ENCODE assay signal across 12 cellular contexts in genomic region chr3:56677286-56677685, GRCh38. TPM values are rescaled to one million over a fixed set of nuclear protein-coding genes. Genes with fewer than 3 reads are reported as not detected.
A peak's percentile ranks its signal among the peaks of the same experiment; 100 is the strongest.
DNase-seq lines count a peak whose midpoint lies in the region; ATAC-seq, FAIRE-seq and TF ChIP-seq lines count a peak whose summit lies in the region.
"Had no signal": no experiment of that assay in that cellular context is flagged by ENCODE, and none has a peak within 500 bp of the region (broad histone marks: within the 10 kb centered on the region; RNA-seq: fewer than 3 reads in every experiment).

No MANE protein-coding gene starts in this region.

- H3K4me1 Mint-ChIP-seq in activated T-helper 2 cell treated with anti-CD3 and anti-CD28 coated beads, Interferon-gamma antibody, Interleukin-2, Interleukin-4, amounts not matched to agents 10 μg/mL and 5 μg/mL and 100 μg/mL, durations not matched to agents 14 hours and 24 hours and 36 hours (ENCODE audit: low read depth): peaks cover 41% of the 10 kb centered on the region
- peaks cover 65 to 73% (median 70%) of the 10 kb centered on the region in 3 donors for H3K4me1 Mint-ChIP-seq in T-cell

- H3K79me2 ChIP-seq in DND-41 (ENCODE audit: insufficient read depth, low read length): peaks cover 95% of the 10 kb centered on the region

- H3K9ac ChIP-seq in DND-41 (ENCODE audit: low read depth, low read length): no peak overlapping the region
- no peak overlapping the region for H3K9ac ChIP-seq in mesenchymal stem cell (ENCODE audit: low read length)

- H3K27me3 Mint-ChIP-seq in activated T-helper 2 cell treated with anti-CD3 and anti-CD28 coated beads, Interferon-gamma antibody, Interleukin-2, Interleukin-4, amounts not matched to agents 10 μg/mL and 5 μg/mL and 100 μg/mL, durations not matched to agents 14 hours and 24 hours and 36 hours (ENCODE audit: low read depth): no peaks in the 10 kb centered on the region
- H3K27me3 Mint-ChIP-seq in T-cell: no peaks in the 10 kb centered on the region
- H3K27me3 Mint-ChIP-seq: type B pancreatic cell had no signal

- no peak overlapping the region for H3K4ac ChIP-seq in mesenchymal stem cell (ENCODE audit: low read depth in 1 of 2, low read length in 2 of 2)

- H2AFZ ChIP-seq in DND-41 (ENCODE audit: low read depth, low read length) (no peak overlapping the region), mesenchymal stem cell (ENCODE audit: low read depth, low read length) (no peak overlapping the region)

- H3K4me1 ChIP-seq in DND-41 (ENCODE audit: insufficient read depth, low read length): peaks cover 48% of the 10 kb centered on the region
- H3K4me1 ChIP-seq in mesenchymal stem cell (ENCODE audit: control insufficient read depth, insufficient read depth, low read depth, low read length): peaks cover 4% of the 10 kb centered on the region

- no peak overlapping the region for H2BK5ac ChIP-seq in mesenchymal stem cell (ENCODE audit: low read depth, low read length, poor library complexity, severe bottlenecking)

- no peak overlapping the region for H3K18ac ChIP-seq in mesenchymal stem cell (ENCODE audit: low read depth in 1 of 2, low read length in 2 of 2)

- peak; percentile 85 for FAIRE-seq in GM19239 (lab: Jason Lieb, UNC)

- no peak overlapping the region for H3K27ac ChIP-seq in DND-41 (ENCODE audit: low read length)
- no peak overlapping the region for H3K27ac ChIP-seq in mesenchymal stem cell (ENCODE audit: low read length, poor library complexity, severe bottlenecking)

- H2BK15ac ChIP-seq in mesenchymal stem cell (ENCODE audit: low read depth, poor library complexity, severe bottlenecking): no peak overlapping the region

- H3K9me3 Mint-ChIP-seq in activated T-helper 2 cell treated with anti-CD3 and anti-CD28 coated beads, Interferon-gamma antibody, Interleukin-2, Interleukin-4, amounts not matched to agents 10 μg/mL and 5 μg/mL and 100 μg/mL, durations not matched to agents 14 hours and 24 hours and 36 hours: no peaks in the 10 kb centered on the region
- no peaks in the 10 kb centered on the region for H3K9me3 Mint-ChIP-seq in T-cell
- H3K9me3 Mint-ChIP-seq: type B pancreatic cell had no signal

- peak overlapping the region; percentile 34 for H3K4me3 Mint-ChIP-seq in activated T-helper 2 cell treated with anti-CD3 and anti-CD28 coated beads, Interferon-gamma antibody, Interleukin-2, Interleukin-4, amounts not matched to agents 10 μg/mL and 5 μg/mL and 100 μg/mL, durations not matched to agents 14 hours and 24 hours and 36 hours (ENCODE audit: low read depth)
- peak overlapping the region in 1 of 3 donors; percentile 56 for H3K4me3 Mint-ChIP-seq in T-cell

- ATAC-seq in DND-41 (ENCODE audit: insufficient read depth, low read depth): no peak
- ATAC-seq in HG02943 (IDR thresholded peaks at IDR 0.05; ENCODE audit: low read depth, unreplicated experiment): peak; percentile 70
- ATAC-seq in T-cell (replicated peaks in 1 of 4): no peak
- no peak for ATAC-seq in GM19455 (IDR thresholded peaks at IDR 0.05; ENCODE audit: unreplicated experiment)

- H2AK5ac ChIP-seq in mesenchymal stem cell (ENCODE audit: low read length, severe bottlenecking): no peak overlapping the region

- H4K91ac ChIP-seq in mesenchymal stem cell (ENCODE audit: low read length): no peak overlapping the region

- H3K27me3 ChIP-seq in DND-41 (ENCODE audit: insufficient read depth, low read length, poor library complexity): no peaks in the 10 kb centered on the region
- H3K27me3 ChIP-seq in mesenchymal stem cell (ENCODE audit: control insufficient read depth in 1 of 2, insufficient read depth in 1 of 2, low read length in 2 of 2): no peaks in the 10 kb centered on the region

- POLR2A ChIA-PET in T-cell (lab: Charles Lee): interaction anchor here in 1 of 2 donors (0.7 kb wide), 1 partner anchor 91 kb away, joined by 6 read pairs; no protein-coding TSS in a partner anchor

- CTCF ChIA-PET in T-cell (lab: Charles Lee): interaction anchor here in 1 of 2 donors (1.5 kb wide), 1 partner anchor 124 kb away, joined by 4 read pairs; the partner anchor contains the start of gene ARHGEF3

- H3K14ac ChIP-seq in mesenchymal stem cell (ENCODE audit: low read length in 2 of 2): no peak overlapping the region

- H3K23ac ChIP-seq in mesenchymal stem cell (ENCODE audit: low read length in 2 of 2): no peak overlapping the region

- H3K36me3 ChIP-seq in DND-41 (ENCODE audit: insufficient read depth, low read length) (peaks cover 64% of the 10 kb centered on the region), mesenchymal stem cell (ENCODE audit: control insufficient read depth in 1 of 2, insufficient read depth in 2 of 2, low read depth in 1 of 2, low read length in 2 of 2) (peaks cover 6 to 46% of the 10 kb centered on the region in 2 experiments)

- intact Hi-C loops in activated T-helper 2 cell treated with anti-CD3 and anti-CD28 coated beads, Interferon-gamma antibody, Interleukin-2, Interleukin-4, amounts not matched to agents 10 μg/mL and 5 μg/mL and 100 μg/mL, durations not matched to agents 14 hours and 24 hours and 36 hours (cut with micrococcal nuclease): no loop called here
- intact Hi-C loops in posterior cingulate gyrus (cut with DNase I): no loop called here

- H2BK120ac ChIP-seq in mesenchymal stem cell (ENCODE audit: low read depth, low read length): no peak overlapping the region

- H2BK12ac ChIP-seq in mesenchymal stem cell (ENCODE audit: low read length in 2 of 2): no peak overlapping the region

- DNase-seq in DND-41 (no peak), GM19239 (ENCODE audit: insufficient read length, low spot score) (no peak), mesenchymal stem cell (no peak), T-cell (no peak), posterior cingulate gyrus (no peak)
- no peak for DNase-seq in activated T-helper 2 cell treated with anti-CD3 and anti-CD28 coated beads, Interferon-gamma antibody, Interleukin-2, Interleukin-4, amounts not matched to agents 10 μg/mL and 5 μg/mL and 100 μg/mL, durations not matched to agents 14 hours and 24 hours and 36 hours (ENCODE audit: low spot score)
- DNase-seq: activated effector memory CD4-positive, alpha-beta T cell treated with anti-CD3 and anti-CD28 coated beads, Interleukin-2, amount 50 U/mL, for 16 hours; NCI-H524 treated with DMSO at 0.1 percent for 48 hours; Right ventricle myocardium superior had no signal

- TF ChIP-seq CTCF in DND-41 (IDR thresholded peaks at IDR 0.05; ENCODE audit: borderline replicate concordance, extremely low read depth, low read length, poor library complexity, severe bottlenecking): no peak

- peaks cover 12% of the 10 kb centered on the region; the same call in 1 of the 2 replicates for H4K20me1 ChIP-seq in DND-41 (ENCODE audit: insufficient read depth, low read length)

- no peak overlapping the region for H4K8ac ChIP-seq in mesenchymal stem cell (ENCODE audit: low read length)

- no peak overlapping the region for H3K4me3 ChIP-seq in DND-41 (ENCODE audit: low read depth in 1 of 2, low read length in 2 of 2)
- no peak overlapping the region for H3K4me3 ChIP-seq in mesenchymal stem cell (ENCODE audit: insufficient read depth in 1 of 2, low read depth in 1 of 2, low read length in 2 of 2)

- 86% methylated on average over 1 of the region's 1 CpG for WGBS in mesenchymal stem cell

- H3K4me2 ChIP-seq in DND-41 (ENCODE audit: insufficient read depth, low read length) (peak overlapping the region; percentile 34; the same call in 1 of the 2 replicates), mesenchymal stem cell (ENCODE audit: low read length, poor library complexity, severe bottlenecking) (no peak overlapping the region)

- no peaks in the 10 kb centered on the region for H3K9me3 ChIP-seq in DND-41 (ENCODE audit: insufficient read depth, low read length, severe bottlenecking)
- no peaks in the 10 kb centered on the region for H3K9me3 ChIP-seq in mesenchymal stem cell (ENCODE audit: control insufficient read depth, low read length)

- H3K79me1 ChIP-seq in mesenchymal stem cell (replicated peaks; ENCODE audit: low read length, poor library complexity, severe bottlenecking): peaks cover 10% of the 10 kb centered on the region

- no peak overlapping the region for H3K27ac Mint-ChIP-seq in activated T-helper 2 cell treated with anti-CD3 and anti-CD28 coated beads, Interferon-gamma antibody, Interleukin-2, Interleukin-4, amounts not matched to agents 10 μg/mL and 5 μg/mL and 100 μg/mL, durations not matched to agents 14 hours and 24 hours and 36 hours
- H3K27ac Mint-ChIP-seq in T-cell: peak overlapping the region in 1 of 2 donors; percentile 58
- H3K27ac Mint-ChIP-seq: type B pancreatic cell had no signal

- peaks cover 74% of the 10 kb centered on the region for H3K36me3 Mint-ChIP-seq in activated T-helper 2 cell treated with anti-CD3 and anti-CD28 coated beads, Interferon-gamma antibody, Interleukin-2, Interleukin-4, amounts not matched to agents 10 μg/mL and 5 μg/mL and 100 μg/mL, durations not matched to agents 14 hours and 24 hours and 36 hours (ENCODE audit: low read depth)
- peaks cover 29% of the 10 kb centered on the region for H3K36me3 Mint-ChIP-seq in T-cell

RNA-seq across cellular contexts. Expression of gene TASOR, which starts 5.8 kb away (rescaled TPM):
- 74.9 and 79.8 TPM in 2 replicates for total RNA-seq in activated T-helper 2 cell treated with anti-CD3 and anti-CD28 coated beads, Interferon-gamma antibody, Interleukin-2, Interleukin-4, amounts not matched to agents 10 μg/mL and 5 μg/mL and 100 μg/mL, durations not matched to agents 14 hours and 24 hours and 36 hours
- polyA plus RNA-seq in mesenchymal stem cell (2013, experiment 1 of 2): 25.1 TPM
- 24.2 TPM for polyA plus RNA-seq in mesenchymal stem cell (2013, experiment 2 of 2)
- total RNA-seq in T-cell: 10 to 100 TPM; 69.5 to 81.7 (median 75.8) TPM
